ENCODE assay signal across 8 cellular contexts in genomic region chr14:93976477-93977057, GRCh38. TPM values are rescaled to one million over a fixed set of nuclear protein-coding genes. Genes with fewer than 3 reads are reported as not detected.
DNase-seq lines count a peak whose midpoint lies in the region; ATAC-seq and TF ChIP-seq lines count a peak whose summit lies in the region.

TSS of gene ASB2 (minus strand) at chr14:93976570. CDS start at chr14:93964539, 12,031 bp downstream.

- peak; percentile 14 for ATAC-seq in GM18511 (IDR thresholded peaks at IDR 0.05; ENCODE audit: unreplicated experiment)
- ATAC-seq in T-cell (replicated peaks in 1 of 4), result no peak
- no peak for ATAC-seq in HG03521 (IDR thresholded peaks at IDR 0.05; ENCODE audit: unreplicated experiment)

- H3K4me3 ChIP-seq in HEK293 (ENCODE audit: low read depth, low read length), result no peak within 1 kb of the TSS

- POLR2A ChIA-PET in HEK293 (lab: Yijun Ruan, JAX), result no interaction called here
- POLR2A ChIA-PET in T-cell (lab: Charles Lee), result no interaction called here

- DNase-seq in T-cell, result no peak
- DNase-seq in inferior parietal cortex (ENCODE audit: extremely low spot score), result peak; percentile 39
- DNase-seq in NCI-H2029 treated with DMSO at 0.1 percent for 48 hours (lab: John Stamatoyannopoulos, UW), result no peak
- no peak for DNase-seq in HUDEP-2 (lab: John Stamatoyannopoulos, UW; ENCODE audit: unreplicated experiment in 76 of 76)
- DNase-seq in mesothelial cell of epicardium (ENCODE audit: low spot score in 2 of 2, unreplicated experiment in 2 of 2), result no peak

- no peak within 1 kb of the TSS for H3K27ac ChIP-seq in HEK293 (ENCODE audit: extremely low read depth, low read depth, low read length)

- H3K4me3 Mint-ChIP-seq in T-cell, result peak within 1 kb of the TSS; percentile 51 to 64 (median 61)
- no peak within 1 kb of the TSS for H3K4me3 Mint-ChIP-seq in mesothelial cell of epicardium

- peak within 1 kb of the TSS; percentile 70 to 91 for H3K27ac Mint-ChIP-seq in T-cell
- H3K27ac Mint-ChIP-seq in mesothelial cell of epicardium, result no peak within 1 kb of the TSS

- peaks cover 60 to 69% (median 62%) of the 10 kb centered on the region in 3 donors for H3K4me1 Mint-ChIP-seq in T-cell
- no peaks in the 10 kb centered on the region for H3K4me1 Mint-ChIP-seq in mesothelial cell of epicardium

- peaks cover 11 to 14% (median 12%) of the 10 kb centered on the region in 3 donors for H3K9me3 Mint-ChIP-seq in T-cell
- H3K9me3 Mint-ChIP-seq in mesothelial cell of epicardium, result no peaks in the 10 kb centered on the region

- CTCF ChIA-PET in HEK293 (lab: Yijun Ruan, JAX) (interaction anchor here (0.7 to 1.2 kb wide), 2 partner anchors 17 to 37 kb away, joined by 3 to 4 read pairs; no protein-coding TSS in a partner anchor), T-cell (lab: Charles Lee) (no interaction called here)

- H3K36me3 ChIP-seq in HEK293 (ENCODE audit: control insufficient read depth in 2 of 2, insufficient read depth in 1 of 2, low read length in 2 of 2), result no peaks in the 10 kb centered on the region

- H3K9me3 ChIP-seq in HEK293 (ENCODE audit: control insufficient read depth, insufficient read depth, low read depth, low read length), result no peaks in the 10 kb centered on the region

- H3K27me3 Mint-ChIP-seq in T-cell (no peaks in the 10 kb centered on the region), mesothelial cell of epicardium (ENCODE audit: low read depth) (peaks cover 3% of the 10 kb centered on the region)

- no peaks in the 10 kb centered on the region for H3K4me1 ChIP-seq in HEK293 (ENCODE audit: control insufficient read depth, insufficient read depth, low read length)

- H3K36me3 Mint-ChIP-seq in T-cell (peaks cover 6% of the 10 kb centered on the region), mesothelial cell of epicardium (no peaks in the 10 kb centered on the region)

- TF ChIP-seq CTCF in HEK293 (tag by site-specific recombination; IDR thresholded peaks at IDR 0.05), result no peak
- no peak for TF ChIP-seq CTCF in mesothelial cell of epicardium (IDR thresholded peaks at IDR 0.05; ENCODE audit: unreplicated experiment)

TF ChIP-seq in HEK293, 187 proteins besides CTCF, POLR2A, EP300 and RAD21:
- TF ChIP-seq ZNF350 (tag by site-specific recombination; IDR thresholded peaks at IDR 0.05) (no peak), ATF2 (tag by site-specific recombination; IDR thresholded peaks at IDR 0.05; ENCODE audit: low read depth) (0 out of 2 replicates have a peak, but pooled peaks have one; percentile 67), ZSCAN23 (tag by site-specific recombination; IDR thresholded peaks at IDR 0.05) (no peak)

RNA-seq across cellular contexts. Expression of gene ASB2, which starts in this region (rescaled TPM):
- total RNA-seq in T-cell (1 to 10 TPM; 2.7 to 5.4 (median 3.3) TPM), mesothelial cell of epicardium (1.2 to 1.9 TPM (median 1.5 TPM) in 3 replicates)
